20 cellular contexts compared by ENCODE assay signal in the genomic region with DNA sequence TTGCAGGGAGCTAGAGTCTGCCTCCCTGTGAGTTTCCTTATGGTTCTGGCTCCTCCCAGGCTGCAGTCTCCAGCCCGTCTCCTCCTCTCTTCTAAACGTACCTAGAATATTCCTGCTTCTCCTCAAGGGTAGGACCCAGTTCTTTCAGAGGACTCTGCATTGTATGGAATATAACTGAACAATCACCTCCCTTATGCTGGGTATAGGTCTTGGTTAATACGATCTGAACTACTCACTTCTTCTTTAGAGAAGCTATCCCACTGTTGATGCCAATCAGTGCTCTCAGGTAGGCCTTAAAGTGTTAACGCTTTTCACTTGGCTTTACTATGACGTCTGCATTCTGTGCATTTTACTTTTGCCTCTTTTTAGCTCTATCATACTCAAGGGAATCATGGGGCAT.
DNase-seq lines count a peak whose midpoint lies in the region; ATAC-seq, FAIRE-seq and TF ChIP-seq lines count a peak whose summit lies in the region.
"Had no signal": no experiment of that assay in that cellular context is flagged by ENCODE, and none has a peak within 500 bp of the region (broad histone marks: within the 10 kb centered on the region; RNA-seq: fewer than 3 reads in every experiment).

No MANE protein-coding gene starts in this region.

- H3K4me1 Mint-ChIP-seq in activated CD4-positive, alpha-beta T cell treated with anti-CD3 and anti-CD28 coated beads for 36 hours, result no peaks in the 10 kb centered on the region

- TF ChIP-seq POLR2A in K562 (conservative IDR thresholded peaks at IDR 0.05) (no peak), H1 (IDR thresholded peaks at IDR 0.05; ENCODE audit: control extremely low read depth in 1 of 2, low read depth in 2 of 2, low read length in 2 of 2) (no peak)

- H3K36me3 ChIP-seq in BLaER1 (no peaks in the 10 kb centered on the region), K562 (ENCODE audit: control insufficient read depth, insufficient read depth, low read length) (no peaks in the 10 kb centered on the region), H1 (ENCODE audit: control insufficient read depth in 2 of 4, insufficient read depth in 4 of 4, low read length in 3 of 4) (no peaks in the 10 kb centered on the region)
- no peaks in the 10 kb centered on the region for H3K36me3 ChIP-seq in BLaER1 treated with 17β-estradiol and CSF1 and Interleukin-3, amounts not matched to agents 10 nM and 100 nM

- H2BK5ac ChIP-seq in H1 (ENCODE audit: low read depth, low read length), result no peak overlapping the region

- no peak overlapping the region for H3K27ac ChIP-seq in BLaER1
- no peak overlapping the region for H3K27ac ChIP-seq in BLaER1 treated with 17β-estradiol and CSF1 and Interleukin-3, amounts not matched to agents 10 nM and 100 nM
- no peak overlapping the region for H3K27ac ChIP-seq in K562 (ENCODE audit: extremely low read depth, low read depth, low read length)
- no peak overlapping the region for H3K27ac ChIP-seq in H1 (ENCODE audit: low read depth, low read length)
- H3K27ac ChIP-seq: GM23248 had no signal

- no peak overlapping the region for H3K27ac Mint-ChIP-seq in activated CD4-positive, alpha-beta T cell treated with anti-CD3 and anti-CD28 coated beads for 36 hours
- H3K27ac Mint-ChIP-seq: CD14-positive monocyte; CD4-positive, alpha-beta memory T cell; H9 had no signal

- FAIRE-seq in K562 (lab: Jason Lieb, UNC), result no peak
- FAIRE-seq in H1 (lab: Jason Lieb, UNC), result no peak
- FAIRE-seq: GM12891, GM18507 had no signal

- no peaks in the 10 kb centered on the region for H3K27me3 Mint-ChIP-seq in activated CD4-positive, alpha-beta T cell treated with anti-CD3 and anti-CD28 coated beads for 36 hours

- no peak overlapping the region for H3K23ac ChIP-seq in H1 (ENCODE audit: insufficient read length)

- no peaks in the 10 kb centered on the region for H3K79me1 ChIP-seq in H1 (ENCODE audit: low read depth, low read length)

- ATAC-seq in K562 (no peak), HG02884 (IDR thresholded peaks at IDR 0.05; ENCODE audit: unreplicated experiment) (no peak)
- no peak for ATAC-seq in activated CD4-positive, alpha-beta T cell treated with anti-CD3 and anti-CD28 coated beads for 36 hours
- ATAC-seq: HCT116 had no signal

- no peaks in the 10 kb centered on the region for H3K9me1 ChIP-seq in K562 (ENCODE audit: control insufficient read depth, insufficient read depth, low read length)

- H3K4me1 ChIP-seq in BLaER1 (peaks cover 13% of the 10 kb centered on the region), K562 (replicated peaks in 1 of 2; ENCODE audit: control insufficient read depth in 2 of 2, insufficient read depth in 2 of 2, low read length in 2 of 2) (no peaks in the 10 kb centered on the region), H1 (replicated peaks in 1 of 4; ENCODE audit: control insufficient read depth in 3 of 4, insufficient read depth in 4 of 4, low read length in 3 of 4) (peaks cover 0 to 14% (median 8%) of the 10 kb centered on the region in 4 experiments; a peak in 5 of 7 replicates)
- peaks cover 0 to 16% (median 10%) of the 10 kb centered on the region in 10 experiments; a peak in 14 of 20 replicates for H3K4me1 ChIP-seq in BLaER1 treated with 17β-estradiol and CSF1 and Interleukin-3, amounts not matched to agents 10 nM and 100 nM

- no peaks in the 10 kb centered on the region for H4K20me1 ChIP-seq in BLaER1
- H4K20me1 ChIP-seq in BLaER1 treated with 17β-estradiol and CSF1 and Interleukin-3, amounts not matched to agents 10 nM and 100 nM, result no peaks in the 10 kb centered on the region
- 0 out of 2 replicates have a peak, but pooled peaks cover 8% of the 10 kb centered on the region for H4K20me1 ChIP-seq in K562 (replicated peaks; ENCODE audit: control insufficient read depth, insufficient read depth, low read length)
- no peaks in the 10 kb centered on the region for H4K20me1 ChIP-seq in H1 (replicated peaks in 1 of 2; ENCODE audit: control insufficient read depth in 1 of 2, insufficient read depth in 2 of 2, low read length in 2 of 2)

- H3K56ac ChIP-seq in H1 (replicated peaks; ENCODE audit: insufficient read length, low read depth, low read length), result no peak overlapping the region

- CTCF ChIA-PET in K562 (lab: Yijun Ruan, JAX; ENCODE audit: low intra/inter-chr PET ratio), result no interaction called here
- CTCF ChIA-PET in H1 (lab: Charles Lee; ENCODE audit: partially characterized antibody), result interaction anchor here (0.9 to 2.4 kb wide), 8 partner anchors 10 to 689 kb away, joined by 3 to 12 read pairs (median 4); no protein-coding TSS in a partner anchor
- CTCF ChIA-PET in activated CD4-positive, alpha-beta T cell treated with anti-CD3 and anti-CD28 coated beads for 36 hours (lab: Charles Lee), result no interaction called here

- no peak overlapping the region for H3K18ac ChIP-seq in H1 (ENCODE audit: extremely low read depth, low read length)

- H3K9me3 Mint-ChIP-seq in activated CD4-positive, alpha-beta T cell treated with anti-CD3 and anti-CD28 coated beads for 36 hours (ENCODE audit: low read depth), result no peaks in the 10 kb centered on the region
- H3K9me3 Mint-ChIP-seq: CD14-positive monocyte; CD4-positive, alpha-beta memory T cell; H9 had no signal

- H4K91ac ChIP-seq in H1 (replicated peaks; ENCODE audit: insufficient read length, low read length), result no peak overlapping the region

- intact Hi-C loops in K562 (cut with micrococcal nuclease), result no loop called here
- intact Hi-C loops in activated CD4-positive, alpha-beta T cell treated with anti-CD3 and anti-CD28 coated beads for 36 hours (cut with DNase I, micrococcal nuclease), result no loop called here

- no TSS peak for BruUV-seq in K562 (replicated peaks; lab: Mats Ljungman, UMichigan)

- H2BK120ac ChIP-seq in H1 (replicated peaks; ENCODE audit: low read depth, low read length), result no peak overlapping the region

- no peak overlapping the region for H2BK15ac ChIP-seq in H1 (ENCODE audit: low read length)

- H3K4me2 ChIP-seq in BLaER1 (peak overlapping the region; percentile 66), K562 (ENCODE audit: insufficient read depth, low read length) (no peak overlapping the region), H1 (ENCODE audit: insufficient read depth in 1 of 2, low read depth in 2 of 2, low read length in 2 of 2) (no peak overlapping the region)
- H3K4me2 ChIP-seq in BLaER1 treated with 17β-estradiol and CSF1 and Interleukin-3, amounts not matched to agents 10 nM and 100 nM, result peak overlapping the region in 8 of 11 experiments; percentile 23 to 72 (median 56); a peak in 14 of 22 replicates

- H3K9ac ChIP-seq in BLaER1 (no peak overlapping the region), K562 (ENCODE audit: insufficient read depth in 1 of 2, low read depth in 2 of 2, low read length in 2 of 2) (no peak overlapping the region), H1 (replicated peaks in 1 of 4; ENCODE audit: extremely low read depth in 1 of 4, low read depth in 3 of 4, low read length in 3 of 4) (no peak overlapping the region)
- H3K9ac ChIP-seq in BLaER1 treated with 17β-estradiol and CSF1 and Interleukin-3, amounts not matched to agents 10 nM and 100 nM, result no peak overlapping the region
- H3K9ac ChIP-seq: GM23248 had no signal

- peak overlapping the region; percentile 26; the same call in 1 of the 2 replicates for H4K8ac ChIP-seq in H1 (ENCODE audit: extremely low read depth, insufficient read depth, low read length)

- H3K36me3 Mint-ChIP-seq in activated CD4-positive, alpha-beta T cell treated with anti-CD3 and anti-CD28 coated beads for 36 hours (ENCODE audit: low read depth), result no peaks in the 10 kb centered on the region
- H3K36me3 Mint-ChIP-seq: CD14-positive monocyte; CD4-positive, alpha-beta memory T cell had no signal

- no peak overlapping the region for H2BK20ac ChIP-seq in H1 (ENCODE audit: low read length)

- no peak overlapping the region for H3K4me3 Mint-ChIP-seq in activated CD4-positive, alpha-beta T cell treated with anti-CD3 and anti-CD28 coated beads for 36 hours
- H3K4me3 Mint-ChIP-seq: CD4-positive, alpha-beta memory T cell; H9 had no signal

- no peak overlapping the region for H2AK5ac ChIP-seq in H1 (ENCODE audit: low read depth, low read length)

- TF ChIP-seq RAD21 in K562 (CRISPR knock-in tag; conservative IDR thresholded peaks at IDR 0.05 in 1 of 2, IDR thresholded peaks at IDR 0.05 in 1 of 2) (no peak), H1 (IDR thresholded peaks at IDR 0.05 in 1 of 2, conservative IDR thresholded peaks at IDR 0.05 in 1 of 2; ENCODE audit: low read depth in 2 of 2, low read length in 2 of 2) (no peak)

- DNase-seq in K562 (ENCODE audit: extremely low read depth in 1 of 4, low spot score in 3 of 4), result no peak
- no peak for DNase-seq in H1 (ENCODE audit: low read depth in 1 of 2, low spot score in 2 of 2)
- DNase-seq in NAMALWA (ENCODE audit: low spot score), result no peak
- DNase-seq in activated CD4-positive, alpha-beta T cell treated with anti-CD3 and anti-CD28 coated beads for 36 hours, result no peak
- no peak for DNase-seq in dermis blood vessel endothelial cell
- DNase-seq: Calu3; CD4-positive, alpha-beta memory T cell; COR-L47; DMS53; DMS79 treated with DMSO at 0.1 percent for 48 hours; GF-D8; GM23248; H9 had no signal

- no peak overlapping the region for H4K5ac ChIP-seq in H1 (ENCODE audit: insufficient read length, low read depth, low read length)

- in situ Hi-C loops in K562 (cut with MboI), result no loop called here

- TF ChIP-seq CTCF in K562 (IDR thresholded peaks at IDR 0.05 in 2 of 3, conservative IDR thresholded peaks at IDR 0.05 in 1 of 3; ENCODE audit: insufficient read depth in 2 of 3, low read depth in 1 of 3, low read length in 3 of 3) (no peak), H1 (IDR thresholded peaks at IDR 0.05; ENCODE audit: control extremely low read depth in 1 of 3, insufficient read depth in 1 of 3, low read depth in 1 of 3, low read length in 3 of 3) (no peak)

- H2AFZ ChIP-seq in K562 (ENCODE audit: low read depth, low read length) (no peak overlapping the region), H1 (ENCODE audit: low read length) (no peak overlapping the region)
- H2AFZ ChIP-seq: GM23248 had no signal

- no peak for TF ChIP-seq EP300 in K562 (IDR thresholded peaks at IDR 0.05; ENCODE audit: low read length)
- TF ChIP-seq EP300 in H1 (IDR thresholded peaks at IDR 0.05; ENCODE audit: borderline replicate concordance in 1 of 2, low read depth in 2 of 2, low read length in 2 of 2), result no peak

- POLR2A ChIA-PET in K562 (lab: Yijun Ruan, JAX) (interaction anchor here (1.4 to 1.7 kb wide), 2 partner anchors 12 to 126 kb away, joined by 3 to 5 read pairs; no protein-coding TSS in a partner anchor), H1 (lab: Charles Lee; ENCODE audit: partially characterized antibody) (interaction anchor here (0.9 kb wide), 1 partner anchor 15 kb away, joined by 4 read pairs; no protein-coding TSS in a partner anchor)
- POLR2A ChIA-PET in activated CD4-positive, alpha-beta T cell treated with anti-CD3 and anti-CD28 coated beads for 36 hours (lab: Charles Lee), result no interaction called here

- no peaks in the 10 kb centered on the region for H3K27me3 ChIP-seq in BLaER1
- peaks cover 0 to 5% (median 0%) of the 10 kb centered on the region in 11 experiments; a peak in 1 of 22 replicates for H3K27me3 ChIP-seq in BLaER1 treated with 17β-estradiol and CSF1 and Interleukin-3, amounts not matched to agents 10 nM and 100 nM
- peaks cover 48 to 62% of the 10 kb centered on the region in 2 experiments; a peak in 4 of 5 replicates for H3K27me3 ChIP-seq in K562 (ENCODE audit: control insufficient read depth in 2 of 2, insufficient read depth in 2 of 2, low read length in 2 of 2)
- H3K27me3 ChIP-seq in H1 (replicated peaks in 1 of 4; ENCODE audit: control insufficient read depth in 3 of 4, extremely low read depth in 1 of 4, insufficient read depth in 3 of 4, low read length in 3 of 4), result 0 out of 7 replicates have a peak, but pooled peaks cover 0 to 2% (median 0%) of the 10 kb centered on the region in 4 experiments

- H3K4me3 ChIP-seq in BLaER1 (no peak overlapping the region), K562 (no peak overlapping the region), H1 (ENCODE audit: extremely low read depth in 1 of 4, insufficient read depth in 2 of 4, low read depth in 3 of 4, low read length in 4 of 4) (no peak overlapping the region)
- no peak overlapping the region for H3K4me3 ChIP-seq in BLaER1 treated with 17β-estradiol and CSF1 and Interleukin-3, amounts not matched to agents 10 nM and 100 nM
- H3K4me3 ChIP-seq: GM23248 had no signal

- H3K23me2 ChIP-seq in H1 (ENCODE audit: low read depth, low read length), result 0 out of 2 replicates have a peak, but pooled peaks cover 2% of the 10 kb centered on the region

- no peak overlapping the region for H3K14ac ChIP-seq in H1 (ENCODE audit: insufficient read length)

- no peak overlapping the region for H2BK12ac ChIP-seq in H1 (ENCODE audit: low read depth, low read length)

- WGBS in K562 (ENCODE audit: insufficient coverage, low coverage, missing lambda C conversion rate), result 0% methylated on average over 5 of the region's 5 CpGs
- 85% methylated on average over 5 of the region's 5 CpGs; no CpG with 5 or more reads in 1 of the 2 experiments for WGBS in H1 (ENCODE audit: extremely low coverage in 1 of 2, insufficient coverage in 1 of 2, insufficient read length in 1 of 2, insufficient replicate concordance in 2 of 2, low coverage in 1 of 2, low lambda C conversion rate in 2 of 2, missing lambda C conversion rate in 1 of 2), 2 experiments

- H3K79me2 ChIP-seq in K562 (ENCODE audit: control insufficient read depth, insufficient read depth, low read length) (no peaks in the 10 kb centered on the region), H1 (ENCODE audit: control insufficient read depth in 1 of 2, insufficient read depth in 2 of 2, low read length in 2 of 2) (no peaks in the 10 kb centered on the region)

- no peak overlapping the region for H3K4ac ChIP-seq in H1 (replicated peaks; ENCODE audit: insufficient read length, low read depth, low read length)

- no peaks in the 10 kb centered on the region for H3K9me3 ChIP-seq in BLaER1
- H3K9me3 ChIP-seq in BLaER1 treated with 17β-estradiol and CSF1 and Interleukin-3, amounts not matched to agents 10 nM and 100 nM (replicated peaks in 1 of 11), result no peaks in the 10 kb centered on the region
- H3K9me3 ChIP-seq in K562 (replicated peaks; ENCODE audit: control insufficient read depth, insufficient read depth, low read depth, low read length), result no peaks in the 10 kb centered on the region
- H3K9me3 ChIP-seq in H1 (ENCODE audit: insufficient read depth in 2 of 2, low read depth in 1 of 2, low read length in 1 of 2), result no peaks in the 10 kb centered on the region

Comparison
In these comparisons a context has a peak if more than half of its experiments do, and no peak if none do; other contexts are left out.
1. H3K4me2 ChIP-seq: peak in BLaER1 (single experiment) and BLaER1 treated with 17β-estradiol and CSF1 and Interleukin-3, amounts not matched to agents 10 nM and 100 nM (8 of 11); none in K562 (single experiment) and H1 (0 of 2).